Comparison of ENCODE assay signal across 1 cellular context in the genomic region with DNA sequence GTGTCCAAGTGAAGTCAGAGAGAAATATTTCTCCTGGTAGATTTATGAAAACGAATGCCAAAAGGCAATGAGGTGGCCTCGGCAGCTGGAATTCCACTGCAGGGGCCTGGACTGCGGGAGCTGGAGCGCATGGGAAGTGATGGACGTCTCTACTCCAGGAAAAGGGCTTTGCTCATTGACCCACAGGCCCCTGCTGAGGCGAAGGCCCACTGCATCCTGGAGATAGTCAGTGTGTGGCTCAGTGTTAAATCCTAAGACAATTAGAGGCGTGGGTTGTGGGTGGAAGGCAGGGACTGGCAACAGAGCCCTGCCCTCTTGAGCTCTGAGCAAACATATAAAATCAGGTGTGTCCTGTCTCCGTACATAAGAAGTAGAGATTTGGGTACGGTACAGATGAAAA.
TF ChIP-seq lines count a peak whose summit lies in the region.

No MANE protein-coding gene starts in this region.

TF ChIP-seq in WTC11, 78 proteins besides CTCF, POLR2A, EP300 and RAD21 (continued from another document):
- TF ChIP-seq ZNF425 (CRISPR knock-in tag; conservative IDR thresholded peaks at IDR 0.05): no peak
- TF ChIP-seq, protein P1, sequence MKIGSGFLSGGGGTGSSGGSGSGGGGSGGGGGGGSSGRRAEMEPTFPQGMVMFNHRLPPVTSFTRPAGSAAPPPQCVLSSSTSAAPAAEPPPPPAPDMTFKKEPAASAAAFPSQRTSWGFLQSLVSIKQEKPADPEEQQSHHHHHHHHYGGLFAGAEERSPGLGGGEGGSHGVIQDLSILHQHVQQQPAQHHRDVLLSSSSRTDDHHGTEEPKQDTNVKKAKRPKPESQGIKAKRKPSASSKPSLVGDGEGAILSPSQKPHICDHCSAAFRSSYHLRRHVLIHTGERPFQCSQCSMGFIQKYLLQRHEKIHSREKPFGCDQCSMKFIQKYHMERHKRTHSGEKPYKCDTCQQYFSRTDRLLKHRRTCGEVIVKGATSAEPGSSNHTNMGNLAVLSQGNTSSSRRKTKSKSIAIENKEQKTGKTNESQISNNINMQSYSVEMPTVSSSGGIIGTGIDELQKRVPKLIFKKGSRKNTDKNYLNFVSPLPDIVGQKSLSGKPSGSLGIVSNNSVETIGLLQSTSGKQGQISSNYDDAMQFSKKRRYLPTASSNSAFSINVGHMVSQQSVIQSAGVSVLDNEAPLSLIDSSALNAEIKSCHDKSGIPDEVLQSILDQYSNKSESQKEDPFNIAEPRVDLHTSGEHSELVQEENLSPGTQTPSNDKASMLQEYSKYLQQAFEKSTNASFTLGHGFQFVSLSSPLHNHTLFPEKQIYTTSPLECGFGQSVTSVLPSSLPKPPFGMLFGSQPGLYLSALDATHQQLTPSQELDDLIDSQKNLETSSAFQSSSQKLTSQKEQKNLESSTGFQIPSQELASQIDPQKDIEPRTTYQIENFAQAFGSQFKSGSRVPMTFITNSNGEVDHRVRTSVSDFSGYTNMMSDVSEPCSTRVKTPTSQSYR (CRISPR knock-in tag; IDR thresholded peaks at IDR 0.05): no peak
- TF ChIP-seq IRF2 (CRISPR knock-in tag; IDR thresholded peaks at IDR 0.05; ENCODE audit: borderline replicate concordance, low read depth): no peak
- no peak for TF ChIP-seq ATF1 (CRISPR knock-in tag; IDR thresholded peaks at IDR 0.05)
- no peak for TF ChIP-seq RELA (CRISPR knock-in tag; IDR thresholded peaks at IDR 0.05; ENCODE audit: borderline replicate concordance)
- TF ChIP-seq FOXK1 (CRISPR knock-in tag; IDR thresholded peaks at IDR 0.05): no peak
- TF ChIP-seq ELF4 (CRISPR knock-in tag; IDR thresholded peaks at IDR 0.05; ENCODE audit: low read depth): no peak
- TF ChIP-seq ZMAT4 (CRISPR knock-in tag; IDR thresholded peaks at IDR 0.05): no peak
- TF ChIP-seq, protein P2, sequence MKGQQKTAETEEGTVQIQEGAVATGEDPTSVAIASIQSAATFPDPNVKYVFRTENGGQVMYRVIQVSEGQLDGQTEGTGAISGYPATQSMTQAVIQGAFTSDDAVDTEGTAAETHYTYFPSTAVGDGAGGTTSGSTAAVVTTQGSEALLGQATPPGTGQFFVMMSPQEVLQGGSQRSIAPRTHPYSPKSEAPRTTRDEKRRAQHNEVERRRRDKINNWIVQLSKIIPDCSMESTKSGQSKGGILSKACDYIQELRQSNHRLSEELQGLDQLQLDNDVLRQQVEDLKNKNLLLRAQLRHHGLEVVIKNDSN (CRISPR knock-in tag; IDR thresholded peaks at IDR 0.05): no peak
